27 cellular contexts compared by ENCODE assay signal in genomic region chr5:84058561-84058960, GRCh38.
"Had no signal": no experiment of that assay in that cellular context is flagged by ENCODE, and none has a peak within 500 bp of the region (broad histone marks: within the 10 kb centered on the region; RNA-seq: fewer than 3 reads in every experiment).

No MANE protein-coding gene starts in this region.

- DNase-seq: naive B cell; naive thymus-derived CD8-positive, alpha-beta T cell; nephron progenitor cell; nucleus accumbens; posterior cingulate gyrus; psoas muscle; right cardiac atrium; right lobe of liver; sigmoid colon; spleen; stimulated activated CD4-positive, alpha-beta T cell treated with anti-CD3 and anti-CD28 coated beads, Interleukin-12 subunit alpha, Interleukin-12 subunit beta, amount 100 ng/mL, for 4 hours; stimulated activated CD4-positive, alpha-beta T cell treated with anti-CD3 and anti-CD28 coated beads, Interleukin-1b, Interleukin-23, amount 100 ng/mL, for 48 hours; stimulated activated CD4-positive, alpha-beta T cell treated with anti-CD3 and anti-CD28 coated beads, Interleukin-4, amount 100 ng/mL, for 1 hour; stimulated activated naive B cell treated with anti-CD40 and anti-IgM and Interleukin-4, amounts not matched to agents 10 μg/mL and 1 μg/mL and 100 μg/mL, for 72 hours; stimulated activated naive CD4-positive, alpha-beta T cell treated with Interleukin-2 at 50 U/mL for 16 hours; stomach; thyroid gland; upper lobe of left lung; uterus had no signal

- H3K4me3 ChIP-seq: psoas muscle, right lobe of liver, sigmoid colon, skin epidermis, smooth muscle cell, spleen, stomach, thoracic aorta, thyroid gland, tibial nerve, upper lobe of left lung, uterus had no signal

- H3K27ac ChIP-seq: neutrophil, parathyroid adenoma, psoas muscle, right lobe of liver, sigmoid colon, skin epidermis, spleen, stomach, thoracic aorta, thyroid gland, tibial nerve, upper lobe of left lung, uterus had no signal

- H3K79me2 ChIP-seq: parathyroid adenoma had no signal

- H3K9me3 ChIP-seq: neutrophil, psoas muscle, right lobe of liver, sigmoid colon, spleen, stomach, thoracic aorta, thyroid gland, tibial nerve, upper lobe of left lung, uterus had no signal

- H3K4me2 ChIP-seq: smooth muscle cell had no signal

- ATAC-seq: naive thymus-derived CD8-positive, alpha-beta T cell; natural killer cell treated with Interleukin-12 subunit alpha and Interleukin-12 subunit beta and Interleukin-15 and Interleukin-18, amount 100 ng/mL, for 72 hours; psoas muscle; right cardiac atrium; right lobe of liver; stimulated activated effector memory CD8-positive, alpha-beta T cell treated with anti-CD3 and anti-CD28 coated beads, Interleukin-12 subunit alpha, Interleukin-12 subunit beta, amount 100 ng/mL, for 72 hours; stimulated activated naive B cell treated with anti-CD40 and anti-IgM and Interleukin-4, amounts not matched to agents 10 μg/mL and 1 μg/mL and 100 μg/mL, for 72 hours had no signal

- H2AFZ ChIP-seq: parathyroid adenoma had no signal

- H3K4me1 ChIP-seq: parathyroid adenoma, psoas muscle, right lobe of liver, sigmoid colon, spleen, stomach, thyroid gland, tibial nerve, upper lobe of left lung, uterus had no signal

- H3K9ac ChIP-seq: parathyroid adenoma had no signal

- H3K36me3 ChIP-seq: neutrophil, right lobe of liver, sigmoid colon, spleen, stomach, thoracic aorta, thyroid gland, tibial nerve, upper lobe of left lung, uterus had no signal

- H3K27me3 ChIP-seq: neutrophil, right lobe of liver, sigmoid colon, spleen, stomach, thyroid gland, tibial nerve, upper lobe of left lung, uterus had no signal
